8 cellular contexts compared by ENCODE assay signal in the genomic region with DNA sequence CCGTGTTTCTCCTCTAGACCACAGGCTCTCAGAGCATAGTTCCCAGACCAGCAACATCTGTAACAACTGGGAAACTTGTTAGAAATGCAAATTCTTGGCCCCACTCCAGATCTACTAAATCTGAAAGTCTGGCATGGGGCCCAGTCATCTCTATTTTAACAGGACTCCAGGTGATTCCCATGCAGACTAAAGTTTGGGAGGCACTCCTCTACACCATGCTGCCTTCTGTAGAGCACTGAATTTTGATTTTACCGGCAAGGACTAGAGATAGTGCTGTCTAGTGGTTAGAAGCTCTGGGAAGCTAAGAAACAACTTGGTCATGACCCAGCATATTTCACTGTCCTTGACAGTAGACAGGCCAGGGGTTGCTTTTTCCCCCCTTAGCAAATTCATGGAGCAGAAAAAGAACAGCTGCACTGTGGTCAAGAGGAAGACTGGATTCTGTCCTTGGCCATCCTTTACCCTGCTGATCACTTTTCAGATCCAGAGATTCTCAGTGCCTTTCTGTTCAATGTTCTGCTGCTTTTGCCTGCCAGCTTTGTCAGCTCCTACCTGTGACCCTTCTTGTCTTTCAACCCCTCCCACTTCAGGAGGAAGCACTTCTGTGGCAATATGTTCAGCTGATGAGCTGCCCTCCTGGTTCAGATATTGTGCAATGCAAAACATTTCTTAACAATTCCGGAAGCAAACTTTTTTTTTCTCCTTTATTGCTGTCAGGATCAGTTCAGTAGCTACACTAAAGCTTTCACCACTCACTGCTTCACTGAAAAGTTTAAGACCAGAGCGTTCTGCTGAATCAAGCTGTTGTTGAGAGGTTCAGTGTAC.
A peak's percentile ranks its signal among the peaks of the same experiment; 100 is the strongest.
DNase-seq lines count a peak whose midpoint lies in the region; TF ChIP-seq lines count a peak whose summit lies in the region.

No MANE protein-coding gene starts in this region.

- no peaks in the 10 kb centered on the region for H3K36me3 Mint-ChIP-seq in T-helper 2 cell treated with Interferon-gamma antibody and Interleukin-4, amounts not matched to agents 5 μg/mL and 100 μg/mL, for 36 hours (ENCODE audit: low read depth)
- peaks cover 3% of the 10 kb centered on the region for H3K36me3 Mint-ChIP-seq in type B pancreatic cell

- peaks cover 5% of the 10 kb centered on the region for H3K9me3 Mint-ChIP-seq in T-helper 2 cell treated with Interferon-gamma antibody and Interleukin-4, amounts not matched to agents 5 μg/mL and 100 μg/mL, for 36 hours
- H3K9me3 Mint-ChIP-seq in type B pancreatic cell: peaks cover 15% of the 10 kb centered on the region

- peak; percentile 1 for DNase-seq in stimulated activated CD4-positive, alpha-beta T cell treated with anti-CD3 and anti-CD28 coated beads, Interleukin-2, amount 100 ng/mL, for 4 hours (ENCODE audit: low read depth)
- DNase-seq in stimulated activated CD4-positive, alpha-beta T cell treated with anti-CD3 and anti-CD28 coated beads, Interleukin-4, amount 100 ng/mL, for 4 hours: no peak
- DNase-seq in HuH-7 (ENCODE audit: low spot score) (peak; percentile 48), kidney glomerular epithelial cell (lab: John Stamatoyannopoulos, UW) (peak; percentile 25), type B pancreatic cell (ENCODE audit: extremely low spot score, unreplicated experiment) (no peak), NCI-H2227 treated with DMSO at 0.1 percent for 48 hours (lab: John Stamatoyannopoulos, UW) (no peak), SHP77 treated with DMSO at 0.1 percent for 48 hours (lab: John Stamatoyannopoulos, UW) (no peak)
- DNase-seq in T-helper 2 cell treated with Interferon-gamma antibody and Interleukin-4, amounts not matched to agents 5 μg/mL and 100 μg/mL, for 36 hours (ENCODE audit: low spot score): no peak

- H3K4me1 Mint-ChIP-seq in T-helper 2 cell treated with Interferon-gamma antibody and Interleukin-4, amounts not matched to agents 5 μg/mL and 100 μg/mL, for 36 hours (ENCODE audit: low read depth): peaks cover 35% of the 10 kb centered on the region
- H3K4me1 Mint-ChIP-seq in type B pancreatic cell (ENCODE audit: unreplicated experiment): peaks cover 30% of the 10 kb centered on the region

- TF ChIP-seq CTCF in type B pancreatic cell (conservative IDR thresholded peaks at IDR 0.05): no peak

- peak overlapping the region; percentile 54 for H3K4me3 Mint-ChIP-seq in T-helper 2 cell treated with Interferon-gamma antibody and Interleukin-4, amounts not matched to agents 5 μg/mL and 100 μg/mL, for 36 hours
- peak overlapping the region; percentile 68 for H3K4me3 Mint-ChIP-seq in type B pancreatic cell

- no peaks in the 10 kb centered on the region for H3K27me3 Mint-ChIP-seq in T-helper 2 cell treated with Interferon-gamma antibody and Interleukin-4, amounts not matched to agents 5 μg/mL and 100 μg/mL, for 36 hours (ENCODE audit: low read depth)
- no peaks in the 10 kb centered on the region for H3K27me3 Mint-ChIP-seq in type B pancreatic cell

- peak overlapping the region; percentile 72 for H3K27ac Mint-ChIP-seq in T-helper 2 cell treated with Interferon-gamma antibody and Interleukin-4, amounts not matched to agents 5 μg/mL and 100 μg/mL, for 36 hours
- H3K27ac Mint-ChIP-seq in type B pancreatic cell: peak overlapping the region; percentile 25

Comparison
In these comparisons a context has a peak if more than half of its experiments do, and no peak if none do; other contexts are left out.
1. DNase-seq: peak in stimulated activated CD4-positive, alpha-beta T cell treated with anti-CD3 and anti-CD28 coated beads, Interleukin-2, amount 100 ng/mL, for 4 hours (single experiment), HuH-7 (single experiment) and kidney glomerular epithelial cell (single experiment); none in stimulated activated CD4-positive, alpha-beta T cell treated with anti-CD3 and anti-CD28 coated beads, Interleukin-4, amount 100 ng/mL, for 4 hours (0 of 2), T-helper 2 cell treated with Interferon-gamma antibody and Interleukin-4, amounts not matched to agents 5 μg/mL and 100 μg/mL, for 36 hours (single experiment), type B pancreatic cell (single experiment), NCI-H2227 treated with DMSO at 0.1 percent for 48 hours (single experiment) and SHP77 treated with DMSO at 0.1 percent for 48 hours (single experiment).